In the genomic region with DNA sequence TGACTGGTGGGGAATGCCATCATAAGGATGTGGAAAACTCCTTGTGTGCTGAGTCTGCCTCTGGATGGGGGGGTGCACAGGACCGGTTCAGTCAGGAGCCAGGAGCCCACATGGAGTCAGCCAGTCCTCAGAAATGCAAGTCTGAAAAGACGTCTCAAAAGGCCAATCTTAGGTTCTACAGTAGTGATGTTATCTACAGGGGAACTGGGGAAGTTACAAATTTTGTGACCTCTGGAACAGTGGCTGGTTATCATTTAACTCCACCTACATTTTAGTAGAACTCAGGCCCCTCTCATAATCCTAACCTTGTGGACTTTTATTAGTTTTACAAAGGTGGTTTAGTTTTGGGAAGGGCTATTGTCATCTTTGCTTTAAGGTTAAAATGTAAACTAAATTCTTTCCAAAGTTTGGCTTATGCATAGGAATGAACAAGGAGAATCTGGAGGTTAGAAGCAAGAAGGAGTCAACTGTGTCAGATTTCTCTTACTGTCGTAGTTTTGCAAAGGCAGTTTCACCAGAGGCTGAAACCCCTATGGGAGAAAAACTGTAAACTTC, we compare ENCODE assay signal across 11 cellular contexts. TPM values are rescaled to one million over a fixed set of nuclear protein-coding genes. Genes with fewer than 3 reads are reported as not detected.
DNase-seq lines count a peak whose midpoint lies in the region; ATAC-seq and TF ChIP-seq lines count a peak whose summit lies in the region.
"Had no signal": no experiment of that assay in that cellular context is flagged by ENCODE, and none has a peak within 500 bp of the region (broad histone marks: within the 10 kb centered on the region; RNA-seq: fewer than 3 reads in every experiment).

No MANE protein-coding gene starts in this region.

- ATAC-seq in thoracic aorta (ENCODE audit: insufficient number of reproducible peaks, low FRiP score, low read depth), result no peak
- ATAC-seq in WTC11, result no peak
- no peak for ATAC-seq in activated CD8-positive, alpha-beta T cell treated with anti-CD3 and anti-CD28 coated beads for 36 hours
- no peak for ATAC-seq in CD8-positive, alpha-beta T cell

- peak overlapping the region; percentile 100 for H3K27ac Mint-ChIP-seq in chondrocyte (ENCODE audit: unreplicated experiment)
- H3K27ac Mint-ChIP-seq in mesothelial cell of epicardium, result peak overlapping the region; percentile 94
- no peak overlapping the region for H3K27ac Mint-ChIP-seq in WTC11
- no peak overlapping the region for H3K27ac Mint-ChIP-seq in activated CD8-positive, alpha-beta T cell treated with anti-CD3 and anti-CD28 coated beads for 36 hours
- H3K27ac Mint-ChIP-seq in CD8-positive, alpha-beta T cell, result no peak overlapping the region
- H3K27ac Mint-ChIP-seq: activated T-helper 2 cell treated with anti-CD3 and anti-CD28 coated beads, Interferon-gamma antibody, Interleukin-2, Interleukin-4, amounts not matched to agents 10 μg/mL and 5 μg/mL and 100 μg/mL, durations not matched to agents 14 hours and 24 hours and 36 hours; CD4-positive, alpha-beta memory T cell had no signal

- H3K4me3 ChIP-seq in PC-9, result no peak overlapping the region
- no peak overlapping the region for H3K4me3 ChIP-seq in thoracic aorta
- no peak overlapping the region for H3K4me3 ChIP-seq in CD8-positive, alpha-beta T cell (ENCODE audit: low read depth, low read length)
- H3K4me3 ChIP-seq: lung had no signal

- H3F3A ChIP-seq in PC-9 (ENCODE audit: insufficient read depth, low read depth), result peaks cover 42% of the 10 kb centered on the region

- no peaks in the 10 kb centered on the region for H3K9me2 ChIP-seq in PC-9 (ENCODE audit: insufficient read depth)

- H3K27me3 ChIP-seq in PC-9 (ENCODE audit: insufficient read depth, low read depth) (no peaks in the 10 kb centered on the region), thoracic aorta (replicated peaks; ENCODE audit: insufficient read depth) (no peaks in the 10 kb centered on the region)
- no peaks in the 10 kb centered on the region for H3K27me3 ChIP-seq in CD8-positive, alpha-beta T cell (ENCODE audit: insufficient read depth, low read length)

- TF ChIP-seq CTCF in PC-9 (conservative IDR thresholded peaks at IDR 0.05) (no peak), chondrocyte (IDR thresholded peaks at IDR 0.05) (no peak), mesothelial cell of epicardium (IDR thresholded peaks at IDR 0.05; ENCODE audit: unreplicated experiment) (no peak), thoracic aorta (IDR thresholded peaks at IDR 0.05) (no peak), WTC11 (IDR thresholded peaks at IDR 0.05) (no peak)
- no peak for TF ChIP-seq CTCF in activated CD8-positive, alpha-beta T cell treated with anti-CD3 and anti-CD28 coated beads for 36 hours (IDR thresholded peaks at IDR 0.05)
- no peak for TF ChIP-seq CTCF in CD8-positive, alpha-beta T cell (IDR thresholded peaks at IDR 0.05)

- H3K27me3 Mint-ChIP-seq in chondrocyte (ENCODE audit: low read depth) (no peaks in the 10 kb centered on the region), mesothelial cell of epicardium (ENCODE audit: low read depth) (peaks cover 5% of the 10 kb centered on the region), WTC11 (ENCODE audit: low read depth) (peaks cover 18% of the 10 kb centered on the region)
- peaks cover 2% of the 10 kb centered on the region for H3K27me3 Mint-ChIP-seq in activated CD8-positive, alpha-beta T cell treated with anti-CD3 and anti-CD28 coated beads for 36 hours
- H3K27me3 Mint-ChIP-seq in CD8-positive, alpha-beta T cell (ENCODE audit: low read depth), result no peaks in the 10 kb centered on the region

- peak overlapping the region; percentile 80; the same call in 1 of the 2 replicates for H2AFZ ChIP-seq in PC-9

- DNase-seq in PC-9 (no peak), chondrocyte (ENCODE audit: low spot score) (no peak), mesothelial cell of epicardium (ENCODE audit: low spot score in 2 of 2, unreplicated experiment in 2 of 2) (no peak), thoracic aorta (ENCODE audit: low spot score) (no peak), WTC11 (ENCODE audit: low spot score) (no peak), NCI-H82 treated with DMSO at 0.1 percent for 48 hours (lab: John Stamatoyannopoulos, UW; ENCODE audit: unreplicated experiment) (no peak)
- DNase-seq in activated CD8-positive, alpha-beta T cell treated with anti-CD3 and anti-CD28 coated beads for 36 hours, result no peak
- DNase-seq in CD8-positive, alpha-beta T cell, result no peak
- DNase-seq: CD4-positive, alpha-beta memory T cell had no signal

- no peaks in the 10 kb centered on the region for H4K20me1 ChIP-seq in PC-9 (ENCODE audit: insufficient read depth)

- H3K27ac ChIP-seq in PC-9 (peak overlapping the region; percentile 87), thoracic aorta (peak overlapping the region; percentile 89 to 92)
- no peak overlapping the region for H3K27ac ChIP-seq in CD8-positive, alpha-beta T cell (ENCODE audit: low read depth, low read length)

- H3K79me2 ChIP-seq in PC-9 (ENCODE audit: low read depth), result no peaks in the 10 kb centered on the region

- H3K9me3 Mint-ChIP-seq in chondrocyte (ENCODE audit: low read depth) (peaks cover 2% of the 10 kb centered on the region), mesothelial cell of epicardium (peaks cover 15% of the 10 kb centered on the region), WTC11 (no peaks in the 10 kb centered on the region)
- H3K9me3 Mint-ChIP-seq in activated CD8-positive, alpha-beta T cell treated with anti-CD3 and anti-CD28 coated beads for 36 hours, result no peaks in the 10 kb centered on the region
- H3K9me3 Mint-ChIP-seq in CD8-positive, alpha-beta T cell, result no peaks in the 10 kb centered on the region
- H3K9me3 Mint-ChIP-seq: activated T-helper 2 cell treated with anti-CD3 and anti-CD28 coated beads, Interferon-gamma antibody, Interleukin-2, Interleukin-4, amounts not matched to agents 10 μg/mL and 5 μg/mL and 100 μg/mL, durations not matched to agents 14 hours and 24 hours and 36 hours; CD4-positive, alpha-beta memory T cell had no signal

- no TSS peak for BruUV-seq in PC-9 (replicated peaks; lab: Mats Ljungman, UMichigan)

- H3K36me3 ChIP-seq in PC-9 (ENCODE audit: low read depth), result no peaks in the 10 kb centered on the region
- no peaks in the 10 kb centered on the region for H3K36me3 ChIP-seq in thoracic aorta
- no peaks in the 10 kb centered on the region for H3K36me3 ChIP-seq in CD8-positive, alpha-beta T cell (ENCODE audit: insufficient read depth, low read length)

- peak overlapping the region; percentile 20 for H3K4me3 Mint-ChIP-seq in chondrocyte (ENCODE audit: unreplicated experiment)
- H3K4me3 Mint-ChIP-seq in mesothelial cell of epicardium, result no peak overlapping the region
- H3K4me3 Mint-ChIP-seq in WTC11, result no peak overlapping the region
- no peak overlapping the region for H3K4me3 Mint-ChIP-seq in activated CD8-positive, alpha-beta T cell treated with anti-CD3 and anti-CD28 coated beads for 36 hours
- H3K4me3 Mint-ChIP-seq in CD8-positive, alpha-beta T cell, result no peak overlapping the region
- H3K4me3 Mint-ChIP-seq: CD4-positive, alpha-beta memory T cell had no signal

- POLR2A ChIA-PET in PC-9 (lab: Charles Lee; ENCODE audit: unreplicated experiment) (interaction anchor here (0.7 kb wide), 1 partner anchor 15 kb away, joined by 5 read pairs; no protein-coding TSS in a partner anchor), WTC11 (lab: Charles Lee) (no interaction called here)
- POLR2A ChIA-PET in activated CD8-positive, alpha-beta T cell treated with anti-CD3 and anti-CD28 coated beads for 36 hours (lab: Charles Lee), result no interaction called here
- POLR2A ChIA-PET in CD8-positive, alpha-beta T cell (lab: Charles Lee), result no interaction called here

- peaks cover 46% of the 10 kb centered on the region for H3K4me1 ChIP-seq in PC-9 (replicated peaks; ENCODE audit: insufficient read depth)
- peaks cover 46 to 59% of the 10 kb centered on the region in 2 donors for H3K4me1 ChIP-seq in thoracic aorta (ENCODE audit: control insufficient read depth in 1 of 2, low read depth in 2 of 2)
- H3K4me1 ChIP-seq in CD8-positive, alpha-beta T cell (ENCODE audit: insufficient read depth, low read length), result peaks cover 7% of the 10 kb centered on the region

- CTCF ChIA-PET in PC-9 (lab: Charles Lee) (no interaction called here), WTC11 (lab: Charles Lee) (no interaction called here)
- CTCF ChIA-PET in activated CD8-positive, alpha-beta T cell treated with anti-CD3 and anti-CD28 coated beads for 36 hours (lab: Charles Lee), result interaction anchor here (1.0 to 1.4 kb wide), 2 partner anchors 9 to 14 kb away, joined by 3 to 4 read pairs; a partner anchor contains a TSS
- CTCF ChIA-PET in CD8-positive, alpha-beta T cell (lab: Charles Lee), result no interaction called here

- intact Hi-C loops in PC-9 (cut with micrococcal nuclease; ENCODE audit: unreplicated experiment), result no loop called here
- intact Hi-C loops in activated CD8-positive, alpha-beta T cell treated with anti-CD3 and anti-CD28 coated beads for 36 hours (cut with micrococcal nuclease), result no loop called here
- intact Hi-C loops in CD8-positive, alpha-beta T cell (cut with DNase I, micrococcal nuclease), result no loop called here

- no peaks in the 10 kb centered on the region; the same call in 1 of the 2 replicates for H3K9me3 ChIP-seq in PC-9 (ENCODE audit: insufficient read depth, low read depth)
- no peaks in the 10 kb centered on the region for H3K9me3 ChIP-seq in thoracic aorta
- H3K9me3 ChIP-seq in CD8-positive, alpha-beta T cell (ENCODE audit: low read length), result no peaks in the 10 kb centered on the region

- H3K36me3 Mint-ChIP-seq in chondrocyte (ENCODE audit: low read depth) (peaks cover 4% of the 10 kb centered on the region), mesothelial cell of epicardium (peaks cover 1% of the 10 kb centered on the region), WTC11 (no peaks in the 10 kb centered on the region)
- H3K36me3 Mint-ChIP-seq in activated CD8-positive, alpha-beta T cell treated with anti-CD3 and anti-CD28 coated beads for 36 hours (ENCODE audit: low read depth), result no peaks in the 10 kb centered on the region
- H3K36me3 Mint-ChIP-seq in CD8-positive, alpha-beta T cell, result no peaks in the 10 kb centered on the region
- H3K36me3 Mint-ChIP-seq: CD4-positive, alpha-beta memory T cell had no signal

- H3K4me1 Mint-ChIP-seq in chondrocyte (ENCODE audit: low read depth) (peaks cover 74% of the 10 kb centered on the region), mesothelial cell of epicardium (peaks cover 56% of the 10 kb centered on the region), WTC11 (no peaks in the 10 kb centered on the region; the same call in 1 of the 2 replicates)
- H3K4me1 Mint-ChIP-seq in activated CD8-positive, alpha-beta T cell treated with anti-CD3 and anti-CD28 coated beads for 36 hours (ENCODE audit: low read depth), result peaks cover 26% of the 10 kb centered on the region
- H3K4me1 Mint-ChIP-seq in CD8-positive, alpha-beta T cell (ENCODE audit: low read depth), result peaks cover 11% of the 10 kb centered on the region

- peak overlapping the region; percentile 76 for H3K4me2 ChIP-seq in PC-9

RNA-seq across cellular contexts. Expression of a gene that starts 13.7 kb away (rescaled TPM):
- total RNA-seq in PC-9 (2021) (10.4 and 14.6 TPM in 2 replicates), chondrocyte (10.9 to 11.5 TPM (median 10.9 TPM) in 3 replicates), mesothelial cell of epicardium (14.8 to 15.2 TPM (median 15.1 TPM) in 3 replicates), thoracic aorta (10 to 100 TPM in 1 of 2 donors, 1 to 10 TPM in 1; 7.7 to 11.6 TPM), WTC11 (2021) (16.4 to 18.7 TPM (median 16.7 TPM) in 3 replicates)
- 10 to 100 TPM; 12.1 to 12.3 TPM for total RNA-seq in activated CD8-positive, alpha-beta T cell treated with anti-CD3 and anti-CD28 coated beads for 36 hours
- 1 to 10 TPM; 6.7 to 6.8 TPM for total RNA-seq in CD8-positive, alpha-beta T cell

RNA-seq across cellular contexts. Expression of a gene that starts 14.1 kb away (rescaled TPM):
- 4.9 and 5.3 TPM in 2 replicates for total RNA-seq in PC-9 (2021)
- 1.8 to 4.5 TPM (median 4.0 TPM) in 3 replicates for total RNA-seq in chondrocyte
- 1.5 to 2.7 TPM (median 2.0 TPM) in 3 replicates for total RNA-seq in mesothelial cell of epicardium
- 1 to 10 TPM in 1 of 2 donors, under 1 TPM in 1; 0.41 to 6.2 TPM for total RNA-seq in thoracic aorta
- 0.55 to 0.99 TPM (median 0.61 TPM) in 3 replicates for total RNA-seq in WTC11 (2021)
- total RNA-seq in activated CD8-positive, alpha-beta T cell treated with anti-CD3 and anti-CD28 coated beads for 36 hours, result 1 to 10 TPM; 4.0 to 5.7 TPM
- 1 to 10 TPM in 1 of 2 experiments, under 1 TPM in 1; 0.27 to 1.2 TPM for total RNA-seq in CD8-positive, alpha-beta T cell

Comparison
In these comparisons a context has a peak if more than half of its experiments do, and no peak if none do; other contexts are left out.
1. H3K27ac Mint-ChIP-seq: peak in chondrocyte (single experiment) and mesothelial cell of epicardium (single experiment); none in WTC11 (single experiment), activated CD8-positive, alpha-beta T cell treated with anti-CD3 and anti-CD28 coated beads for 36 hours (single experiment) and CD8-positive, alpha-beta T cell (single experiment).